Comparison of ENCODE assay signal across 19 cellular contexts in the genomic region with DNA sequence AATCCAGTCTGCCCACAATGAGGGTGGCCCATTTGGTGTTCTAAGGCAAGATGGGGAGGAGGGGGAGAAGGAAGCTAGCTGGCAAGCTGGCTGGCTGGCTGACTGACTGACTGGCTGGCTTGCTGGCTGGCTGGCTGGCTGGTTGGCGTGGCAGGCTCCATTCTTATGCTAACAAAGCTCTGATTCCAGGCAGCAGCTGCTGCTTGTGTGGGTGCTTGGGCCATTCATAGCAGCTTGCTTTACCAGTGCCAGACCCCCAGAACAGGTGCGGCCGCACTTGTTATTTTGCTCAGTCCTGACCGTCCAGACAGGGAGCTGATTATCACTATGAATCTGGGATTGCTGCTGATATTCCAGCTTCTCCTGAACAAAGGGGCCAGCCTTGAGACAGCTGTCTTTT.
A peak's percentile ranks its signal among the peaks of the same experiment; 100 is the strongest.
DNase-seq lines count a peak whose midpoint lies in the region; ATAC-seq and TF ChIP-seq lines count a peak whose summit lies in the region.
"Had no signal": no experiment of that assay in that cellular context is flagged by ENCODE, and none has a peak within 500 bp of the region (broad histone marks: within the 10 kb centered on the region; RNA-seq: fewer than 3 reads in every experiment).

No MANE protein-coding gene starts in this region.

- H3K27ac Mint-ChIP-seq in neural progenitor cell: no peak overlapping the region
- H3K27ac Mint-ChIP-seq: progenitor cell of endocrine pancreas; stimulated activated effector memory CD8-positive, alpha-beta T cell treated with anti-CD3 and anti-CD28 coated beads, Interleukin-12 subunit alpha, Interleukin-12 subunit beta, amount 100 ng/mL, for 72 hours had no signal

- ATAC-seq in GM18870 (IDR thresholded peaks at IDR 0.05; ENCODE audit: unreplicated experiment) (no peak), GM21529 (IDR thresholded peaks at IDR 0.05; ENCODE audit: unreplicated experiment) (no peak), omental fat pad (ENCODE audit: low FRiP score) (no peak), HG03571 (IDR thresholded peaks at IDR 0.05; ENCODE audit: unreplicated experiment) (no peak)
- ATAC-seq: Right ventricle myocardium inferior; stimulated activated effector memory CD8-positive, alpha-beta T cell treated with anti-CD3 and anti-CD28 coated beads, Interleukin-12 subunit alpha, Interleukin-12 subunit beta, amount 100 ng/mL, for 72 hours had no signal

- H3K79me2 ChIP-seq in neural progenitor cell (ENCODE audit: low read depth): no peaks in the 10 kb centered on the region

- DNase-seq in NCI-H1092 (lab: John Stamatoyannopoulos, UW) (peak; percentile 86), NCI-H774 (lab: John Stamatoyannopoulos, UW) (peak; percentile 37), globus pallidus (ENCODE audit: low spot score) (peak; percentile 42), neural progenitor cell (ENCODE audit: low spot score) (peak; percentile 70), omental fat pad (ENCODE audit: low spot score) (no peak)
- DNase-seq: activated CD4-positive, CD25-positive, alpha-beta regulatory T cell treated with anti-CD3 and anti-CD28 coated beads, Interleukin-2, amount 50 U/mL, for 72 hours; activated gamma-delta T cell; AML-193; cortex of kidney; HCEC 1CT; NCI-H2171; spleen had no signal

- H3K9me3 ChIP-seq in neural progenitor cell (ENCODE audit: low read depth): peaks cover 7% of the 10 kb centered on the region
- H3K9me3 ChIP-seq: spleen, tibial nerve had no signal

- H3K4me3 Mint-ChIP-seq in neural progenitor cell: no peak overlapping the region
- H3K4me3 Mint-ChIP-seq: stimulated activated effector memory CD8-positive, alpha-beta T cell treated with anti-CD3 and anti-CD28 coated beads, Interleukin-12 subunit alpha, Interleukin-12 subunit beta, amount 100 ng/mL, for 72 hours had no signal

- H2AFZ ChIP-seq in neural progenitor cell (replicated peaks): no peak overlapping the region

- peaks cover 15% of the 10 kb centered on the region for H3K9me3 Mint-ChIP-seq in neural progenitor cell
- H3K9me3 Mint-ChIP-seq: stimulated activated effector memory CD8-positive, alpha-beta T cell treated with anti-CD3 and anti-CD28 coated beads, Interleukin-12 subunit alpha, Interleukin-12 subunit beta, amount 100 ng/mL, for 72 hours had no signal

- H3K4me3 ChIP-seq in neural progenitor cell: no peak overlapping the region
- H3K4me3 ChIP-seq: spleen, tibial nerve had no signal

- H3K27me3 Mint-ChIP-seq in neural progenitor cell (ENCODE audit: insufficient read depth, low read depth): no peaks in the 10 kb centered on the region
- H3K27me3 Mint-ChIP-seq: progenitor cell of endocrine pancreas had no signal

- H3K9ac ChIP-seq in neural progenitor cell: no peak overlapping the region

- peaks cover 57% of the 10 kb centered on the region for H3K4me1 ChIP-seq in neural progenitor cell
- H3K4me1 ChIP-seq: spleen, tibial nerve had no signal

- H3K36me3 ChIP-seq in neural progenitor cell: no peaks in the 10 kb centered on the region
- H3K36me3 ChIP-seq: spleen, tibial nerve had no signal

- peak overlapping the region; percentile 56 for H3K27ac ChIP-seq in neural progenitor cell
- H3K27ac ChIP-seq: spleen had no signal

- H3K27me3 ChIP-seq in neural progenitor cell: no peaks in the 10 kb centered on the region

- peaks cover 16% of the 10 kb centered on the region for H3K36me3 Mint-ChIP-seq in neural progenitor cell
- H3K36me3 Mint-ChIP-seq: stimulated activated effector memory CD8-positive, alpha-beta T cell treated with anti-CD3 and anti-CD28 coated beads, Interleukin-12 subunit alpha, Interleukin-12 subunit beta, amount 100 ng/mL, for 72 hours had no signal

- H3F3A ChIP-seq in neural progenitor cell (ENCODE audit: low read depth): peaks cover 34% of the 10 kb centered on the region

- TF ChIP-seq CTCF in neural progenitor cell (IDR thresholded peaks at IDR 0.05) (no peak), omental fat pad (IDR thresholded peaks at IDR 0.05) (no peak)

- peak overlapping the region; percentile 58 for H3K4me2 ChIP-seq in neural progenitor cell

- no peaks in the 10 kb centered on the region for H4K20me1 ChIP-seq in neural progenitor cell (ENCODE audit: low read depth)

- H3K4me1 Mint-ChIP-seq in neural progenitor cell: peaks cover 18% of the 10 kb centered on the region
- H3K4me1 Mint-ChIP-seq: stimulated activated effector memory CD8-positive, alpha-beta T cell treated with anti-CD3 and anti-CD28 coated beads, Interleukin-12 subunit alpha, Interleukin-12 subunit beta, amount 100 ng/mL, for 72 hours had no signal
